Comparison of ENCODE assay signal across 22 cellular contexts in genomic region chr17:78682363-78682762, GRCh38.
DNase-seq lines count a peak whose midpoint lies in the region; ATAC-seq and TF ChIP-seq lines count a peak whose summit lies in the region.
"Had no signal": no experiment of that assay in that cellular context is flagged by ENCODE, and none has a peak within 500 bp of the region (broad histone marks: within the 10 kb centered on the region; RNA-seq: fewer than 3 reads in every experiment).

No MANE protein-coding gene starts in this region.

- ATAC-seq in activated CD8-positive, alpha-beta T cell treated with anti-CD3 and anti-CD28 coated beads for 36 hours = no peak
- no peak for ATAC-seq in GM19452 (IDR thresholded peaks at IDR 0.05; ENCODE audit: unreplicated experiment)
- ATAC-seq: heart left ventricle had no signal

- CTCF ChIA-PET in activated CD8-positive, alpha-beta T cell treated with anti-CD3 and anti-CD28 coated beads for 36 hours (lab: Charles Lee) = interaction anchor here (1.0 kb wide), 1 partner anchor 27 kb away, joined by 4 read pairs; no protein-coding TSS in a partner anchor

- H3K9me3 Mint-ChIP-seq in activated naive CD4-positive, alpha-beta T cell treated with anti-CD3 and anti-CD28 coated beads, Interleukin-2, amount 50 U/mL, for 24 hours = no peaks in the 10 kb centered on the region
- no peaks in the 10 kb centered on the region for H3K9me3 Mint-ChIP-seq in activated CD8-positive, alpha-beta T cell treated with anti-CD3 and anti-CD28 coated beads for 36 hours
- H3K9me3 Mint-ChIP-seq: stimulated activated naive CD8-positive, alpha-beta T cell treated with anti-CD3 and anti-CD28 coated beads, Interleukin-15, Interleukin-2, amounts not matched to agents 100 ng/mL and 50 ng/mL, for 24 hours had no signal

- no peak overlapping the region for H3K27ac ChIP-seq in caudate nucleus (ENCODE audit: low read depth, low read length)
- H3K27ac ChIP-seq: heart left ventricle, neutrophil, right atrium auricular region, SJSA1 had no signal

- H3K36me3 Mint-ChIP-seq in activated naive CD4-positive, alpha-beta T cell treated with anti-CD3 and anti-CD28 coated beads, Interleukin-2, amount 50 U/mL, for 24 hours = peaks cover 15% of the 10 kb centered on the region
- peaks cover 23% of the 10 kb centered on the region for H3K36me3 Mint-ChIP-seq in activated CD8-positive, alpha-beta T cell treated with anti-CD3 and anti-CD28 coated beads for 36 hours (ENCODE audit: low read depth)

- intact Hi-C loops in activated CD8-positive, alpha-beta T cell treated with anti-CD3 and anti-CD28 coated beads for 36 hours (cut with micrococcal nuclease) = no loop called here

- H3K27ac Mint-ChIP-seq in activated naive CD4-positive, alpha-beta T cell treated with anti-CD3 and anti-CD28 coated beads, Interleukin-2, amount 50 U/mL, for 24 hours = peak overlapping the region; percentile 86
- H3K27ac Mint-ChIP-seq in activated CD8-positive, alpha-beta T cell treated with anti-CD3 and anti-CD28 coated beads for 36 hours = peak overlapping the region; percentile 58

- no peak for TF ChIP-seq CTCF in activated CD8-positive, alpha-beta T cell treated with anti-CD3 and anti-CD28 coated beads for 36 hours (IDR thresholded peaks at IDR 0.05)

- H3K4me1 Mint-ChIP-seq in activated naive CD4-positive, alpha-beta T cell treated with anti-CD3 and anti-CD28 coated beads, Interleukin-2, amount 50 U/mL, for 24 hours = peaks cover 11% of the 10 kb centered on the region
- peaks cover 3% of the 10 kb centered on the region for H3K4me1 Mint-ChIP-seq in activated CD8-positive, alpha-beta T cell treated with anti-CD3 and anti-CD28 coated beads for 36 hours (ENCODE audit: low read depth)

- DNase-seq in activated naive CD4-positive, alpha-beta T cell (lab: John Stamatoyannopoulos, UW) = no peak
- DNase-seq in activated CD8-positive, alpha-beta T cell treated with anti-CD3 and anti-CD28 coated beads for 36 hours = no peak
- peak; percentile 38 for DNase-seq in left kidney (ENCODE audit: low read depth, low spot score)
- DNase-seq in CD1c-positive myeloid dendritic cell (ENCODE audit: extremely low spot score) = no peak
- no peak for DNase-seq in caudate nucleus (lab: John Stamatoyannopoulos, UW)
- DNase-seq in NAMALWA (ENCODE audit: low spot score) = no peak
- DNase-seq: activated CD4-positive, CD25-positive, alpha-beta regulatory T cell treated with anti-CD3 and anti-CD28 coated beads, Interleukin-2, amount 50 U/mL, for 72 hours; amniotic stem cell; central memory CD4-positive, alpha-beta T cell; effector memory CD4-positive, alpha-beta T cell; heart left ventricle; KBM-7; mesendoderm; NCI-H2029; NCI-H524 treated with DMSO at 0.1 percent for 48 hours; stimulated activated CD4-positive, alpha-beta T cell treated with anti-CD3 and anti-CD28 coated beads, Interleukin-15, amount 100 ng/mL, for 24 hours had no signal

- H3K4me3 Mint-ChIP-seq in activated naive CD4-positive, alpha-beta T cell treated with anti-CD3 and anti-CD28 coated beads, Interleukin-2, amount 50 U/mL, for 24 hours = no peak overlapping the region
- no peak overlapping the region for H3K4me3 Mint-ChIP-seq in activated CD8-positive, alpha-beta T cell treated with anti-CD3 and anti-CD28 coated beads for 36 hours
- H3K4me3 Mint-ChIP-seq: stimulated activated naive CD8-positive, alpha-beta T cell treated with anti-CD3 and anti-CD28 coated beads, Interleukin-15, Interleukin-2, amounts not matched to agents 100 ng/mL and 50 ng/mL, for 24 hours had no signal

- no peaks in the 10 kb centered on the region for H3K27me3 Mint-ChIP-seq in activated naive CD4-positive, alpha-beta T cell treated with anti-CD3 and anti-CD28 coated beads, Interleukin-2, amount 50 U/mL, for 24 hours
- H3K27me3 Mint-ChIP-seq in activated CD8-positive, alpha-beta T cell treated with anti-CD3 and anti-CD28 coated beads for 36 hours = no peaks in the 10 kb centered on the region
- H3K27me3 Mint-ChIP-seq: stimulated activated naive CD8-positive, alpha-beta T cell treated with anti-CD3 and anti-CD28 coated beads, Interleukin-15, Interleukin-2, amounts not matched to agents 100 ng/mL and 50 ng/mL, for 24 hours had no signal

- POLR2A ChIA-PET in activated CD8-positive, alpha-beta T cell treated with anti-CD3 and anti-CD28 coated beads for 36 hours (lab: Charles Lee) = no interaction called here
